Comparison of ENCODE assay signal across 15 cellular contexts in the genomic region with DNA sequence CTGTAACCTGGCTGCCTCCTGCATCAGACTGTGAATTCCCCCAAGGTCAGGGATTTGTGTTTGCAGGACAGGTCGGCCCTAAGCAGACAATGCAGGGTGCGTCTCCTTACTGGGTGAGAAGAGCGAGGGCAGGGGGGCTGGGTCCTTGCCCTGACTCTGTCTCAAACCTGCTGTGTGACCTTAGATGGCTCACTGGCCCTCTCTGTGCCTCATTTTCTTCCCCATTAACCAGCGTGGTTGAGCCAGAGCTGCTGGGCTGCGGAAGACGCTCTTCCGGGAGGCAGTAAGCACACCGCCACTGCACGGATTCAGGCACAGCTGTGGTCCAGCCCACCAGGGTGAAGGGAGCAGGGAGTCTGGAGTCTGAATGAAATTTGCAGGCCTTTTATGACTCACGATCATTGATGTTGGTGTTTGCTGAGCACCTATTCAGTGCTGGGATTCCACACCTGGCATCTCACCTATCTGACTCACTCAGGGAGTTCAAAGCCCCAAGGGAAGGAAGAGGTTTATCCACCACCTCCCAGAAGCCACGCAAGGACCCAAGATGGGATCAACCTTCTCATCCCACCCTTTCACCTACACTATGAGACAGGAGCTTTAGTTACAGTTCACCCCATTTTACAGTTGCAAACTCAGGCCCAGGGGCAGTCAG. TPM values are rescaled to one million over a fixed set of nuclear protein-coding genes. Genes with fewer than 3 reads are reported as not detected.
DNase-seq lines count a peak whose midpoint lies in the region; ATAC-seq, FAIRE-seq and TF ChIP-seq lines count a peak whose summit lies in the region.
"Had no signal": no experiment of that assay in that cellular context is flagged by ENCODE, and none has a peak within 500 bp of the region (broad histone marks: within the 10 kb centered on the region; RNA-seq: fewer than 3 reads in every experiment).

No MANE protein-coding gene starts in this region.

- H3K9me3 Mint-ChIP-seq in CD8-positive, alpha-beta T cell = no peaks in the 10 kb centered on the region
- H3K9me3 Mint-ChIP-seq in chondrocyte (ENCODE audit: low read depth) = no peaks in the 10 kb centered on the region

- POLR2A ChIA-PET in CD8-positive, alpha-beta T cell (lab: Charles Lee) = interaction anchor here (4.8 kb wide), 1 partner anchor 6 kb away, joined by 32 read pairs; the partner anchor contains the start of gene PNKP

- H3K9me3 ChIP-seq in CD8-positive, alpha-beta T cell (ENCODE audit: low read length) = no peaks in the 10 kb centered on the region
- H3K9me3 ChIP-seq in Loucy (ENCODE audit: insufficient read depth, low read depth, low read length) (no peaks in the 10 kb centered on the region), neutrophil (no peaks in the 10 kb centered on the region), T-helper 17 cell (ENCODE audit: control insufficient read depth, low read length, poor library complexity, severe bottlenecking) (no peaks in the 10 kb centered on the region)

- peak overlapping the region; percentile 87 for H3K4me2 ChIP-seq in Loucy (ENCODE audit: low read depth, low read length, poor library complexity, severe bottlenecking)

- intact Hi-C loops in CD8-positive, alpha-beta T cell (cut with DNase I, micrococcal nuclease) = loop anchor here (5.0 kb wide), 3 partner anchors 422 to 1512 kb away; partner anchors contain the start of genes ALDH16A1 (in 1 of the 2), PIH1D1 (in 1 of the 2), SYNGR4 (in 1 of the 2) and TMEM143 (in 1 of the 2)

- H4K20me1 ChIP-seq in Loucy (ENCODE audit: insufficient read depth, low read length, poor library complexity, severe bottlenecking) = peaks cover 11% of the 10 kb centered on the region

- H3K4me3 ChIP-seq in CD8-positive, alpha-beta T cell (ENCODE audit: low read depth, low read length) = no peak overlapping the region
- H3K4me3 ChIP-seq in Loucy (ENCODE audit: low read length, poor library complexity, severe bottlenecking) (peak overlapping the region; percentile 95), neutrophil (ENCODE audit: low read depth in 1 of 2, low read length in 1 of 2) (no peak overlapping the region), brain microvascular endothelial cell (ENCODE audit: low read depth, low read length) (no peak overlapping the region)

- H3K27ac Mint-ChIP-seq in CD8-positive, alpha-beta T cell = peak overlapping the region; percentile 22
- H3K27ac Mint-ChIP-seq in chondrocyte (ENCODE audit: unreplicated experiment) = peak overlapping the region; percentile 78
- no peak overlapping the region for H3K27ac Mint-ChIP-seq in T-helper 17 cell

- no peak for ATAC-seq in CD8-positive, alpha-beta T cell
- no peak for ATAC-seq in HG03521 (IDR thresholded peaks at IDR 0.05; ENCODE audit: unreplicated experiment)
- ATAC-seq in T-helper 17 cell = no peak
- ATAC-seq: left cardiac atrium had no signal

- peaks cover 42% of the 10 kb centered on the region for H3K4me1 Mint-ChIP-seq in CD8-positive, alpha-beta T cell (ENCODE audit: low read depth)
- peaks cover 43% of the 10 kb centered on the region for H3K4me1 Mint-ChIP-seq in chondrocyte (ENCODE audit: low read depth)
- H3K4me1 Mint-ChIP-seq in T-helper 17 cell = peaks cover 25% of the 10 kb centered on the region

- H3K36me3 Mint-ChIP-seq in CD8-positive, alpha-beta T cell = peaks cover 15% of the 10 kb centered on the region
- H3K36me3 Mint-ChIP-seq in chondrocyte (ENCODE audit: low read depth) = peaks cover 8% of the 10 kb centered on the region
- peaks cover 3% of the 10 kb centered on the region for H3K36me3 Mint-ChIP-seq in T-helper 17 cell (ENCODE audit: low read depth)

- peaks cover 29% of the 10 kb centered on the region for H3K4me1 ChIP-seq in CD8-positive, alpha-beta T cell (ENCODE audit: insufficient read depth, low read length)
- peaks cover 34% of the 10 kb centered on the region for H3K4me1 ChIP-seq in Loucy (ENCODE audit: insufficient read depth, low read length, poor library complexity, severe bottlenecking)
- peaks cover 30 to 35% of the 10 kb centered on the region in 2 experiments for H3K4me1 ChIP-seq in neutrophil (ENCODE audit: control insufficient read depth in 1 of 2, insufficient read depth in 1 of 2, low read depth in 1 of 2, low read length in 1 of 2)

- H3K9ac ChIP-seq in Loucy (ENCODE audit: low read depth, low read length, poor library complexity, severe bottlenecking) = peak overlapping the region; percentile 91

- TF ChIP-seq CTCF in CD8-positive, alpha-beta T cell (IDR thresholded peaks at IDR 0.05) = no peak
- TF ChIP-seq CTCF in Loucy (conservative IDR thresholded peaks at IDR 0.05; ENCODE audit: low read length) = no peak
- no peak for TF ChIP-seq CTCF in chondrocyte (IDR thresholded peaks at IDR 0.05)
- TF ChIP-seq CTCF in neutrophil (IDR thresholded peaks at IDR 0.05) = no peak
- TF ChIP-seq CTCF in brain microvascular endothelial cell (IDR thresholded peaks at IDR 0.05; ENCODE audit: low read depth, low read length, missing control alignments) = no peak

- H3K27ac ChIP-seq in CD8-positive, alpha-beta T cell (ENCODE audit: low read depth, low read length) = no peak overlapping the region
- peak overlapping the region; percentile 95 for H3K27ac ChIP-seq in neutrophil
- H3K27ac ChIP-seq in brain microvascular endothelial cell = no peak overlapping the region

- CTCF ChIA-PET in CD8-positive, alpha-beta T cell (lab: Charles Lee) = interaction anchor here (0.6 kb wide), 1 partner anchor 685 kb away, joined by 4 read pairs; no protein-coding TSS in a partner anchor

- no peaks in the 10 kb centered on the region for H3K36me3 ChIP-seq in CD8-positive, alpha-beta T cell (ENCODE audit: insufficient read depth, low read length)
- H3K36me3 ChIP-seq in Loucy (ENCODE audit: insufficient read depth, low read length) (no peaks in the 10 kb centered on the region), neutrophil (no peaks in the 10 kb centered on the region), brain microvascular endothelial cell (replicated peaks) (peaks cover 6% of the 10 kb centered on the region)

- H3K27me3 Mint-ChIP-seq in CD8-positive, alpha-beta T cell (ENCODE audit: low read depth) = no peaks in the 10 kb centered on the region
- H3K27me3 Mint-ChIP-seq in chondrocyte (ENCODE audit: low read depth) (no peaks in the 10 kb centered on the region), T-helper 17 cell (no peaks in the 10 kb centered on the region)

- no peak for FAIRE-seq in RCC 7860 (lab: Jason Lieb, UNC)
- FAIRE-seq: GM18507, HTR-8/SVneo had no signal

- H3K79me2 ChIP-seq in Loucy (ENCODE audit: insufficient read depth, low read length) = peaks cover 43% of the 10 kb centered on the region

- in situ Hi-C loops in brain microvascular endothelial cell (cut with HindIII; ENCODE audit: low pct_ligation_motif_present, low sequenced_read_pairs) = no loop called here

- no peaks in the 10 kb centered on the region for H3K9me2 ChIP-seq in Loucy (replicated peaks; ENCODE audit: low read depth, low read length)

- no peaks in the 10 kb centered on the region for H3F3A ChIP-seq in Loucy (ENCODE audit: low read depth)

- H3K27me3 ChIP-seq in CD8-positive, alpha-beta T cell (ENCODE audit: insufficient read depth, low read length) = no peaks in the 10 kb centered on the region
- H3K27me3 ChIP-seq in Loucy (ENCODE audit: insufficient read depth, low read length, poor library complexity, severe bottlenecking) (no peaks in the 10 kb centered on the region), neutrophil (no peaks in the 10 kb centered on the region), brain microvascular endothelial cell (replicated peaks) (no peaks in the 10 kb centered on the region)

- no peak overlapping the region for H2AFZ ChIP-seq in Loucy (ENCODE audit: low read length)

- DNase-seq in CD8-positive, alpha-beta T cell = no peak
- DNase-seq in chondrocyte (ENCODE audit: low spot score) (no peak), brain microvascular endothelial cell (no peak), T-helper 17 cell (no peak), RCC 7860 (ENCODE audit: low spot score) (no peak)
- DNase-seq: EL; foreskin fibroblast; left cardiac atrium; NCI-H1694 treated with DMSO at 0.1 percent for 48 hours; stimulated activated naive CD4-positive, alpha-beta T cell had no signal

- H3K4me3 Mint-ChIP-seq in CD8-positive, alpha-beta T cell = peak overlapping the region; percentile 70
- H3K4me3 Mint-ChIP-seq in chondrocyte (ENCODE audit: unreplicated experiment) (peak overlapping the region; percentile 31), T-helper 17 cell (no peak overlapping the region)

RNA-seq across cellular contexts. Expression of gene AKT1S1, which starts 2.5 kb away (rescaled TPM):
- total RNA-seq in CD8-positive, alpha-beta T cell = 10 to 100 TPM; 12.6 to 14.1 TPM
- total RNA-seq in chondrocyte (52.0 to 70.5 TPM (median 55.8 TPM) in 3 replicates), T-helper 17 cell (10 to 100 TPM; 19.2 to 33.8 TPM)

RNA-seq across cellular contexts. Expression of gene TBC1D17, which starts 2.9 kb away (rescaled TPM):
- total RNA-seq in CD8-positive, alpha-beta T cell = 10 to 100 TPM; 31.1 to 31.2 TPM
- 36.3 to 45.3 TPM (median 44.8 TPM) in 3 replicates for total RNA-seq in chondrocyte
- 10 to 100 TPM; 44.1 to 57.3 TPM for total RNA-seq in T-helper 17 cell

RNA-seq across cellular contexts. Expression of gene PNKP, which starts 7.3 kb away (rescaled TPM):
- total RNA-seq in CD8-positive, alpha-beta T cell = 100 to 1,000 TPM in 1 of 2 experiments, 10 to 100 TPM in 1; 98.9 to 114 TPM
- total RNA-seq in chondrocyte = 51.4 to 97.0 TPM (median 52.4 TPM) in 3 replicates
- 100 to 1,000 TPM; 170 to 196 TPM for total RNA-seq in T-helper 17 cell

RNA-seq across cellular contexts. Expression of gene IL4I1, which starts 22.1 kb away (rescaled TPM):
- total RNA-seq in CD8-positive, alpha-beta T cell = 1 to 10 TPM; 7.9 to 8.1 TPM
- total RNA-seq in chondrocyte = 0.17 TPM in 1 of 3 replicates, not detected in the others
- 100 to 1,000 TPM in 1 of 2 donors, 10 to 100 TPM in 1; 47.8 to 107 TPM for total RNA-seq in T-helper 17 cell

RNA-seq across cellular contexts. Expression of gene PTOV1, which starts 23.7 kb away (rescaled TPM):
- 100 to 1,000 TPM; 112 to 116 TPM for total RNA-seq in CD8-positive, alpha-beta T cell
- total RNA-seq in chondrocyte (168 to 229 TPM (median 170 TPM) in 3 replicates), T-helper 17 cell (100 to 1,000 TPM; 125 to 162 TPM)
